Comparison of ENCODE assay signal across 17 cellular contexts in the genomic region with DNA sequence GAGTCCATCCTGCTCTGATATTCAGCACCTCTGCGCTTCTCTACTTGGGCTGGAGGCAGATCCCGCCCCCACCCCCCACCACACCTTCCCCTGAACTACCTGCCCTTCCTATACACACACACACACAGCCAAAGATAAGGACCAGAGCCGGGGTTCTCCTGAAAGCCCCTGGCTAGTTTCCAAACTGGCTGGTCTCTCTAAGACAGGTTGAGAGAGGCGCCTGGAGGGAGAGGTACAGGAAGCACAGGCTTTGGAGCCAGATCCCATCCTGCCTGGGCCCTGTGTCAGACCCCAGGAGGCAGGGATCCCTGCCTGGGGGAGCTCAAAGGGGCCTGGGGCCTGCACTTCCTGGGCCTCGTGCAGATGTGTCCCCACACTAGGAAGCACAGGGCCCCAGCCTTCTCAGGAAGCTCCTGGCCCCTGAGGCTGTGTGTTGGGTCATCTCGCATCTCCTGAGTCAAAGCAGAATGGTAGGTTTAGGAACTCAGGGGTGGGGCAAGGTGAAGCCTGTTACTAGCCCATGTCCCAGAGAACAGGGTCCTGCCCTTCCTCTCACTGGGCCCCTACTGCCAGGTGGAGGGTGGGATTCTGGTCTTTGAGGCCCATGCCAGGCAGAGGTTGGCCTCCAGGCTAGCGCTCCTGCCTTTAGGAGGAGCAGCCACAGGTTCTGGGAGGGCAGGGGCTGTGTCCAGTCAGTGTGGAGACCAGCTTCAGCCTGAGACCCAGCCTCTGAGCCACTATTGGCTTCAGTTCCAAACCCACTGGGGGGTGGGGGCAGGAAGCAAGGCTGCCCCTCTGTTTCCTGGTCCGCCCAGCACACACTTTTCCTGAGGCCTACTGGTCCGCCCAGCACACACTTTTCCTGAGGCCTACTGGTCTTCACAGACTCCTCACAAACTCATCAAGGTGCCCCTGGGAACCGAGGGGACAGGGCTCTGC. TPM values are rescaled to one million over a fixed set of nuclear protein-coding genes. Genes with fewer than 3 reads are reported as not detected.
DNase-seq lines count a peak whose midpoint lies in the region; ATAC-seq, FAIRE-seq and TF ChIP-seq lines count a peak whose summit lies in the region.
"Had no signal": no experiment of that assay in that cellular context is flagged by ENCODE, and none has a peak within 500 bp of the region (broad histone marks: within the 10 kb centered on the region; RNA-seq: fewer than 3 reads in every experiment).

No MANE protein-coding gene starts in this region.

- no peak overlapping the region for H3K14ac ChIP-seq in H1 (ENCODE audit: insufficient read length)

- peak overlapping the region; percentile 75; the same call in 1 of the 2 replicates for H2BK5ac ChIP-seq in H1 (ENCODE audit: low read depth, low read length)

- no peak overlapping the region for H2AK5ac ChIP-seq in H1 (ENCODE audit: low read depth, low read length)

- 84% methylated on average over 8 of the region's 10 CpGs; no CpG with 5 or more reads in 1 of the 2 experiments for WGBS in H1 (ENCODE audit: extremely low coverage in 1 of 2, insufficient coverage in 1 of 2, insufficient read length in 1 of 2, insufficient replicate concordance in 2 of 2, low coverage in 1 of 2, low lambda C conversion rate in 2 of 2, missing lambda C conversion rate in 1 of 2), 2 experiments

- H3K4ac ChIP-seq in H1 (replicated peaks; ENCODE audit: insufficient read length, low read depth, low read length) = peak overlapping the region; percentile 72

- H3K4me3 ChIP-seq in H1 (ENCODE audit: extremely low read depth in 1 of 4, insufficient read depth in 2 of 4, low read depth in 3 of 4, low read length in 4 of 4) = no peak overlapping the region
- no peak overlapping the region for H3K4me3 ChIP-seq in neural progenitor cell

- H3K9ac ChIP-seq in H1 (replicated peaks in 1 of 4; ENCODE audit: extremely low read depth in 1 of 4, low read depth in 3 of 4, low read length in 3 of 4) (no peak overlapping the region; a peak in 1 of 7 replicates), neural progenitor cell (peak overlapping the region; percentile 27)

- no peak for FAIRE-seq in H1 (lab: Jason Lieb, UNC)
- FAIRE-seq: kidney had no signal

- peaks cover 6 to 15% (median 9%) of the 10 kb centered on the region in 4 experiments; a peak in 5 of 8 replicates for H3K36me3 ChIP-seq in H1 (ENCODE audit: control insufficient read depth in 2 of 4, insufficient read depth in 4 of 4, low read length in 3 of 4)
- H3K36me3 ChIP-seq in neural progenitor cell = no peaks in the 10 kb centered on the region

- H2AFZ ChIP-seq in H1 (ENCODE audit: low read length) (no peak overlapping the region), neural progenitor cell (replicated peaks) (no peak overlapping the region)

- no peak overlapping the region for H3K56ac ChIP-seq in H1 (replicated peaks; ENCODE audit: insufficient read length, low read depth, low read length)

- no peak overlapping the region for H3K23ac ChIP-seq in H1 (ENCODE audit: insufficient read length)

- ATAC-seq in HG02970 (IDR thresholded peaks at IDR 0.05; ENCODE audit: low FRiP score, unreplicated experiment) (no peak), HG02759 (IDR thresholded peaks at IDR 0.05; ENCODE audit: unreplicated experiment) (no peak)

- TF ChIP-seq RAD21 in H1 (IDR thresholded peaks at IDR 0.05 in 1 of 2, conservative IDR thresholded peaks at IDR 0.05 in 1 of 2; ENCODE audit: low read depth in 2 of 2, low read length in 2 of 2) = no peak

- H3K4me3 Mint-ChIP-seq in neural progenitor cell = peak overlapping the region; percentile 18
- H3K4me3 Mint-ChIP-seq in activated CD4-positive, alpha-beta memory T cell treated with anti-CD3 and anti-CD28 coated beads for 36 hours = no peak overlapping the region
- H3K4me3 Mint-ChIP-seq: IgD-negative memory B cell; stimulated activated naive CD8-positive, alpha-beta T cell treated with anti-CD3 and anti-CD28 coated beads, Interleukin-15, Interleukin-2, amounts not matched to agents 100 ng/mL and 50 ng/mL, for 24 hours had no signal

- 0 out of 2 replicates have a peak overlapping the region, but pooled peaks have one; percentile 61 for H2BK15ac ChIP-seq in H1 (ENCODE audit: low read length)

- H3K18ac ChIP-seq in H1 (ENCODE audit: extremely low read depth, low read length) = no peak overlapping the region

- peaks cover 24% of the 10 kb centered on the region for H3K4me1 Mint-ChIP-seq in neural progenitor cell
- H3K4me1 Mint-ChIP-seq in activated CD4-positive, alpha-beta memory T cell treated with anti-CD3 and anti-CD28 coated beads for 36 hours (ENCODE audit: low read depth) = peaks cover 3% of the 10 kb centered on the region

- H3K27me3 Mint-ChIP-seq in neural progenitor cell (ENCODE audit: insufficient read depth, low read depth) = peaks cover 7% of the 10 kb centered on the region
- no peaks in the 10 kb centered on the region for H3K27me3 Mint-ChIP-seq in activated CD4-positive, alpha-beta memory T cell treated with anti-CD3 and anti-CD28 coated beads for 36 hours
- H3K27me3 Mint-ChIP-seq: IgD-negative memory B cell; stimulated activated naive CD8-positive, alpha-beta T cell treated with anti-CD3 and anti-CD28 coated beads, Interleukin-15, Interleukin-2, amounts not matched to agents 100 ng/mL and 50 ng/mL, for 24 hours had no signal

- H3K9me3 ChIP-seq in H1 (ENCODE audit: insufficient read depth in 2 of 2, low read depth in 1 of 2, low read length in 1 of 2) = no peaks in the 10 kb centered on the region
- H3K9me3 ChIP-seq in neural progenitor cell (ENCODE audit: low read depth) = no peaks in the 10 kb centered on the region

- POLR2A ChIA-PET in H1 (lab: Charles Lee; ENCODE audit: partially characterized antibody) = interaction anchor here (1.0 kb wide), 1 partner anchor 41 kb away, joined by 3 read pairs; no protein-coding TSS in a partner anchor
- POLR2A ChIA-PET in activated CD4-positive, alpha-beta memory T cell treated with anti-CD3 and anti-CD28 coated beads for 36 hours (lab: Charles Lee) = no interaction called here

- H3K36me3 Mint-ChIP-seq in neural progenitor cell = no peaks in the 10 kb centered on the region
- peaks cover 6% of the 10 kb centered on the region for H3K36me3 Mint-ChIP-seq in activated CD4-positive, alpha-beta memory T cell treated with anti-CD3 and anti-CD28 coated beads for 36 hours
- H3K36me3 Mint-ChIP-seq: IgD-negative memory B cell had no signal

- TF ChIP-seq CTCF in H1 (IDR thresholded peaks at IDR 0.05; ENCODE audit: control extremely low read depth in 1 of 3, insufficient read depth in 1 of 3, low read depth in 1 of 3, low read length in 3 of 3) (no peak), neural progenitor cell (IDR thresholded peaks at IDR 0.05) (no peak)

- H3K79me1 ChIP-seq in H1 (ENCODE audit: low read depth, low read length) = peaks cover 2% of the 10 kb centered on the region; the same call in 1 of the 2 replicates

- no peaks in the 10 kb centered on the region for H3K23me2 ChIP-seq in H1 (ENCODE audit: low read depth, low read length)

- peak overlapping the region; percentile 11; the same call in 1 of the 2 replicates for H4K8ac ChIP-seq in H1 (ENCODE audit: extremely low read depth, insufficient read depth, low read length)

- CTCF ChIA-PET in H1 (lab: Charles Lee; ENCODE audit: partially characterized antibody) = interaction anchor here (1.2 to 2.2 kb wide), 4 partner anchors 7 to 34 kb away, joined by 3 to 9 read pairs (median 4); no protein-coding TSS in a partner anchor
- CTCF ChIA-PET in activated CD4-positive, alpha-beta memory T cell treated with anti-CD3 and anti-CD28 coated beads for 36 hours (lab: Charles Lee) = no interaction called here

- H3K27ac Mint-ChIP-seq in neural progenitor cell = peak overlapping the region; percentile 94
- H3K27ac Mint-ChIP-seq in activated CD4-positive, alpha-beta memory T cell treated with anti-CD3 and anti-CD28 coated beads for 36 hours = no peak overlapping the region
- H3K27ac Mint-ChIP-seq: IgD-negative memory B cell; stimulated activated naive CD8-positive, alpha-beta T cell treated with anti-CD3 and anti-CD28 coated beads, Interleukin-15, Interleukin-2, amounts not matched to agents 100 ng/mL and 50 ng/mL, for 24 hours had no signal

- no peak overlapping the region for H4K5ac ChIP-seq in H1 (ENCODE audit: insufficient read length, low read depth, low read length)

- DNase-seq in DMS 273 (lab: John Stamatoyannopoulos, UW; ENCODE audit: unreplicated experiment) (peak; percentile 65), DMS 273 treated with DMSO at 0.1 percent for 48 hours (lab: John Stamatoyannopoulos, UW) (no peak), M059J (ENCODE audit: low read depth) (peak; percentile 61), H1 (ENCODE audit: low read depth in 1 of 2, low spot score in 2 of 2) (no peak), neural progenitor cell (ENCODE audit: low spot score) (no peak)
- no peak for DNase-seq in activated CD4-positive, alpha-beta memory T cell treated with anti-CD3 and anti-CD28 coated beads for 36 hours
- DNase-seq: activated CD4-positive, alpha-beta T cell treated with anti-CD3 and anti-CD28 coated beads for 48 hours; activated gamma-delta T cell treated with Interleukin-2 at 50 U/mL for 16 hours; kidney; occipital lobe; stimulated activated CD4-positive, alpha-beta T cell treated with anti-CD3 and anti-CD28 coated beads, Interleukin-1b, Interleukin-23, amount 100 ng/mL, for 48 hours had no signal

- H3K4me2 ChIP-seq in H1 (ENCODE audit: insufficient read depth in 1 of 2, low read depth in 2 of 2, low read length in 2 of 2) (no peak overlapping the region), neural progenitor cell (peak overlapping the region; percentile 58)

- no peak overlapping the region for H2BK20ac ChIP-seq in H1 (ENCODE audit: low read length)

- peak overlapping the region; percentile 58; the same call in 1 of the 2 replicates for H3K27ac ChIP-seq in H1 (ENCODE audit: low read depth, low read length)
- H3K27ac ChIP-seq in neural progenitor cell = peak overlapping the region; percentile 64
- H3K27ac ChIP-seq: 22Rv1 had no signal

- peaks cover 18% of the 10 kb centered on the region for H3F3A ChIP-seq in neural progenitor cell (ENCODE audit: low read depth)

- no peaks in the 10 kb centered on the region for H3K79me2 ChIP-seq in H1 (ENCODE audit: control insufficient read depth in 1 of 2, insufficient read depth in 2 of 2, low read length in 2 of 2)
- H3K79me2 ChIP-seq in neural progenitor cell (ENCODE audit: low read depth) = no peaks in the 10 kb centered on the region

- H3K9me3 Mint-ChIP-seq in neural progenitor cell = no peaks in the 10 kb centered on the region
- no peaks in the 10 kb centered on the region for H3K9me3 Mint-ChIP-seq in activated CD4-positive, alpha-beta memory T cell treated with anti-CD3 and anti-CD28 coated beads for 36 hours
- H3K9me3 Mint-ChIP-seq: IgD-negative memory B cell; stimulated activated naive CD8-positive, alpha-beta T cell treated with anti-CD3 and anti-CD28 coated beads, Interleukin-15, Interleukin-2, amounts not matched to agents 100 ng/mL and 50 ng/mL, for 24 hours had no signal

- no peak for TF ChIP-seq POLR2A in H1 (IDR thresholded peaks at IDR 0.05; ENCODE audit: control extremely low read depth in 1 of 2, low read depth in 2 of 2, low read length in 2 of 2)

- peaks cover 0 to 10% of the 10 kb centered on the region in 2 experiments for H4K20me1 ChIP-seq in H1 (replicated peaks in 1 of 2; ENCODE audit: control insufficient read depth in 1 of 2, insufficient read depth in 2 of 2, low read length in 2 of 2)
- no peaks in the 10 kb centered on the region for H4K20me1 ChIP-seq in neural progenitor cell (ENCODE audit: low read depth)

- peaks cover 0 to 29% (median 18%) of the 10 kb centered on the region in 4 experiments; a peak in 6 of 7 replicates for H3K4me1 ChIP-seq in H1 (replicated peaks in 1 of 4; ENCODE audit: control insufficient read depth in 3 of 4, insufficient read depth in 4 of 4, low read length in 3 of 4)
- peaks cover 24% of the 10 kb centered on the region for H3K4me1 ChIP-seq in neural progenitor cell

- H3K27me3 ChIP-seq in H1 (replicated peaks in 1 of 4; ENCODE audit: control insufficient read depth in 3 of 4, extremely low read depth in 1 of 4, insufficient read depth in 3 of 4, low read length in 3 of 4) (no peaks in the 10 kb centered on the region), neural progenitor cell (no peaks in the 10 kb centered on the region)

- intact Hi-C loops in activated CD4-positive, alpha-beta memory T cell treated with anti-CD3 and anti-CD28 coated beads for 36 hours (cut with micrococcal nuclease) = no loop called here

- H4K91ac ChIP-seq in H1 (replicated peaks; ENCODE audit: insufficient read length, low read length) = no peak overlapping the region

- no peak for TF ChIP-seq EP300 in H1 (IDR thresholded peaks at IDR 0.05; ENCODE audit: borderline replicate concordance in 1 of 2, low read depth in 2 of 2, low read length in 2 of 2)

- no peak overlapping the region for H2BK120ac ChIP-seq in H1 (replicated peaks; ENCODE audit: low read depth, low read length)

- no peak overlapping the region for H2BK12ac ChIP-seq in H1 (ENCODE audit: low read depth, low read length)

RNA-seq across cellular contexts. Expression of gene SLC5A10, which starts 16.1 kb away (rescaled TPM):
- 0.27 TPM in 1 of 2 replicates, not detected in the other for total RNA-seq in M059J (2014; rRNA removed; shearing (Covaris generic))
- total RNA-seq in H1 (2021; fragmentation: NEBNext Ultra II Directional; extraction: Animal tissue kit (Norgen Biotek cat#: 25700)) = 0.11 TPM in 1 of 2 replicates, not detected in the other
- 0.05 and 0.11 TPM in 2 replicates for polyA plus RNA-seq in H1 (2011; rRNA removed)
- 0.08 TPM for polyA plus RNA-seq in H1 (2011; cell fraction: cytosol; rRNA removed)
- polyA plus RNA-seq in H1 (2011; cell fraction: nucleus; rRNA removed) = 0.16 TPM
- 0.14 to 0.16 TPM in 2 of 4 replicates, not detected in the others for polyA plus RNA-seq in H1 (2012, experiment 1 of 2)
- not detected for polyA plus RNA-seq in H1 (2012, experiment 2 of 2)
- under 0.01 TPM for polyA plus RNA-seq in H1 (2013, experiment 1 of 2)
- not detected for polyA plus RNA-seq in H1 (2013, experiment 2 of 2)
- polyA minus RNA-seq in H1 (2011; rRNA and poly(A)+ RNA removed) = 0.16 TPM in 1 of 2 replicates, not detected in the other
- not detected for polyA minus RNA-seq in H1 (2011; cell fraction: cytosol; rRNA and poly(A)+ RNA removed)
- polyA minus RNA-seq in H1 (2011; cell fraction: nucleus; rRNA and poly(A)+ RNA removed) = 0.10 TPM
- total RNA-seq in neural progenitor cell (ENCODE audit: low replicate concordance) = not detected in 2 replicates
- total RNA-seq in activated CD4-positive, alpha-beta memory T cell treated with anti-CD3 and anti-CD28 coated beads for 36 hours = not detected
- total RNA-seq: NCI-H460, occipital lobe had no signal

RNA-seq across cellular contexts. Expression of gene FAM83G, which starts 36.5 kb away (rescaled TPM):
- 6.5 and 15.0 TPM in 2 replicates for total RNA-seq in M059J (2014; rRNA removed; shearing (Covaris generic))
- total RNA-seq in H1 (2021; fragmentation: NEBNext Ultra II Directional; extraction: Animal tissue kit (Norgen Biotek cat#: 25700)) = 28.7 and 29.0 TPM in 2 replicates
- polyA plus RNA-seq in H1 (2011; rRNA removed) = 15.4 and 21.3 TPM in 2 replicates
- polyA plus RNA-seq in H1 (2011; cell fraction: cytosol; rRNA removed) = 14.3 TPM
- polyA plus RNA-seq in H1 (2011; cell fraction: nucleus; rRNA removed) = 29.6 TPM
- polyA plus RNA-seq in H1 (2012, experiment 1 of 2) = 13.8 to 20.5 TPM (median 18.5 TPM) in 4 replicates
- polyA plus RNA-seq in H1 (2012, experiment 2 of 2) = 20.3 TPM
- 13.9 TPM for polyA plus RNA-seq in H1 (2013, experiment 1 of 2)
- polyA plus RNA-seq in H1 (2013, experiment 2 of 2) = 13.4 TPM
- 20.1 and 21.0 TPM in 2 replicates for polyA minus RNA-seq in H1 (2011; rRNA and poly(A)+ RNA removed)
- 21.6 TPM for polyA minus RNA-seq in H1 (2011; cell fraction: cytosol; rRNA and poly(A)+ RNA removed)
- 22.7 TPM for polyA minus RNA-seq in H1 (2011; cell fraction: nucleus; rRNA and poly(A)+ RNA removed)
- total RNA-seq in neural progenitor cell (ENCODE audit: low replicate concordance) = 9.9 and 24.3 TPM in 2 replicates
- 10 to 100 TPM; 12.6 to 14.3 TPM for total RNA-seq in activated CD4-positive, alpha-beta memory T cell treated with anti-CD3 and anti-CD28 coated beads for 36 hours

Comparison
In these comparisons a context has a peak if more than half of its experiments do, and no peak if none do; other contexts are left out.
1. DNase-seq: peak in DMS 273 (single experiment) and M059J (single experiment); none in DMS 273 treated with DMSO at 0.1 percent for 48 hours (single experiment), H1 (0 of 2), neural progenitor cell (single experiment) and activated CD4-positive, alpha-beta memory T cell treated with anti-CD3 and anti-CD28 coated beads for 36 hours (single experiment).